ENCODE assay signal across 1 cellular context in the genomic region with DNA sequence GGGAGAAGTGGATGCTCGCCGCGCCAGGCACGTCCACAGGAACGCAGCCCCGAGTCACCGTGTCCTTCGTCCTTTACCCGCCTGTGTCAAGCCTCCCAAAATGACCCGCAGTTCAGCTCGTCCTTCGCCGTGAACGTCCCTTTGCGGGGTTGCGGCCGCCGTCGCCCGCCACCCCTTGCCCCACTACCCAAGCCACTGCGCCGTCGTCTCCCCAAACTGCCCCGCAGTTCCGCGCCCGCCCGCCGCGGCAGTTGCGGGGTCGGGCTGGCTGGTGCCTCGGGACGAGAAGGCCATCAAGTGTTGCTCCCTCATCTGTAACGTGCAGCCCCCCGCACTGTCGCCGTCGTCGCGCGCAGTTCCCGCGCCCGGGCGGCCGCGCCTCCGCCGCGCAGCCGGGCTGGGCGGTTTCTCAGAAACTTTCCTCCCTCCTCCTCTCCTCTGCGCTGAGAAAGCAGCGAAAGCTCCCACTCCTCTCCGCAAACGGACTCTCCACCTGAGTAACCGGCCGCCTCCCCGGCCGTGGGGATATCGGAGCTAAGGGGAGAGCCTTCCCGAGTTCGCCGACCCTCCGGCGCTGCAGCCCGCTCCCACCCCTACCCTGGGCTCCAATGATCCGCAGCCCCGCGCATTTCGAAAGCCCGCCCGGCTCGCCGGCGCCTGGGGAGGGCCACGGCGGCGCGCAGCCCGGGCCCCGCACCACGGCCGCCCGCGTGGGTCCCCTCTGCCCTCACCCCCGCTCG.
TF ChIP-seq lines count a peak whose summit lies in the region.

No MANE protein-coding gene starts in this region.

TF ChIP-seq in HepG2, 621 proteins besides CTCF, POLR2A, EP300 and RAD21 (continued from another document and continues in another):
- TF ChIP-seq, protein P1, sequence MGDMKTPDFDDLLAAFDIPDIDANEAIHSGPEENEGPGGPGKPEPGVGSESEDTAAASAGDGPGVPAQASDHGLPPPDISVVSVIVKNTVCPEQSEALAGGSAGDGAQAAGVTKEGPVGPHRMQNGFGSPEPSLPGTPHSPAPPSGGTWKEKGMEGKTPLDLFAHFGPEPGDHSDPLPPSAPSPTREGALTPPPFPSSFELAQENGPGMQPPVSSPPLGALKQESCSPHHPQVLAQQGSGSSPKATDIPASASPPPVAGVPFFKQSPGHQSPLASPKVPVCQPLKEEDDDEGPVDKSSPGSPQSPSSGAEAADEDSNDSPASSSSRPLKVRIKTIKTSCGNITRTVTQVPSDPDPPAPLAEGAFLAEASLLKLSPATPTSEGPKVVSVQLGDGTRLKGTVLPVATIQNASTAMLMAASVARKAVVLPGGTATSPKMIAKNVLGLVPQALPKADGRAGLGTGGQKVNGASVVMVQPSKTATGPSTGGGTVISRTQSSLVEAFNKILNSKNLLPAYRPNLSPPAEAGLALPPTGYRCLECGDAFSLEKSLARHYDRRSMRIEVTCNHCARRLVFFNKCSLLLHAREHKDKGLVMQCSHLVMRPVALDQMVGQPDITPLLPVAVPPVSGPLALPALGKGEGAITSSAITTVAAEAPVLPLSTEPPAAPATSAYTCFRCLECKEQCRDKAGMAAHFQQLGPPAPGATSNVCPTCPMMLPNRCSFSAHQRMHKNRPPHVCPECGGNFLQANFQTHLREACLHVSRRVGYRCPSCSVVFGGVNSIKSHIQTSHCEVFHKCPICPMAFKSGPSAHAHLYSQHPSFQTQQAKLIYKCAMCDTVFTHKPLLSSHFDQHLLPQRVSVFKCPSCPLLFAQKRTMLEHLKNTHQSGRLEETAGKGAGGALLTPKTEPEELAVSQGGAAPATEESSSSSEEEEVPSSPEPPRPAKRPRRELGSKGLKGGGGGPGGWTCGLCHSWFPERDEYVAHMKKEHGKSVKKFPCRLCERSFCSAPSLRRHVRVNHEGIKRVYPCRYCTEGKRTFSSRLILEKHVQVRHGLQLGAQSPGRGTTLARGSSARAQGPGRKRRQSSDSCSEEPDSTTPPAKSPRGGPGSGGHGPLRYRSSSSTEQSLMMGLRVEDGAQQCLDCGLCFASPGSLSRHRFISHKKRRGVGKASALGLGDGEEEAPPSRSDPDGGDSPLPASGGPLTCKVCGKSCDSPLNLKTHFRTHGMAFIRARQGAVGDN (CRISPR knock-in tag; IDR thresholded peaks at IDR 0.05): peak; percentile 86
- no peak for TF ChIP-seq ZSCAN20 (CRISPR knock-in tag; IDR thresholded peaks at IDR 0.05; ENCODE audit: borderline replicate concordance)
- TF ChIP-seq BORCS8-MEF2B (CRISPR knock-in tag; IDR thresholded peaks at IDR 0.05): peak; percentile 52; the same call in 1 of the 2 replicates
- TF ChIP-seq, protein P2, sequence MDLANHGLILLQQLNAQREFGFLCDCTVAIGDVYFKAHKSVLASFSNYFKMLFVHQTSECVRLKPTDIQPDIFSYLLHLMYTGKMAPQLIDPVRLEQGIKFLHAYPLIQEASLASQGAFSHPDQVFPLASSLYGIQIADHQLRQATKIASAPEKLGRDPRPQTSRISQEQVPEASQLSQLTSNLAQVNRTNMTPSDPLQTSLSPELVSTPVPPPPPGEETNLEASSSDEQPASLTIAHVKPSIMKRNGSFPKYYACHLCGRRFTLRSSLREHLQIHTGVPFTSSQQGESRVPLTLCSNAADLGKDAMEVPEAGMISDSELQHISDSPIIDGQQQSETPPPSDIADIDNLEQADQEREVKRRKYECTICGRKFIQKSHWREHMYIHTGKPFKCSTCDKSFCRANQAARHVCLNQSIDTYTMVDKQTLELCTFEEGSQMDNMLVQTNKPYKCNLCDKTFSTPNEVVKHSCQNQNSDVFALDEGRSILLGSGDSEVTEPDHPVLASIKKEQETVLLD (CRISPR knock-in tag; IDR thresholded peaks at IDR 0.05; ENCODE audit: low read depth): no peak
- TF ChIP-seq CREBL2 (CRISPR knock-in tag; IDR thresholded peaks at IDR 0.05; ENCODE audit: borderline replicate concordance): no peak
- no peak for TF ChIP-seq ZNF549 (CRISPR knock-in tag; IDR thresholded peaks at IDR 0.05)
- TF ChIP-seq KAT7 (CRISPR knock-in tag; IDR thresholded peaks at IDR 0.05; ENCODE audit: borderline replicate concordance): peak; percentile 95; the same call in 1 of the 2 replicates
- TF ChIP-seq ZNF703 (CRISPR knock-in tag; IDR thresholded peaks at IDR 0.05; ENCODE audit: borderline replicate concordance): no peak
- TF ChIP-seq, protein P3, sequence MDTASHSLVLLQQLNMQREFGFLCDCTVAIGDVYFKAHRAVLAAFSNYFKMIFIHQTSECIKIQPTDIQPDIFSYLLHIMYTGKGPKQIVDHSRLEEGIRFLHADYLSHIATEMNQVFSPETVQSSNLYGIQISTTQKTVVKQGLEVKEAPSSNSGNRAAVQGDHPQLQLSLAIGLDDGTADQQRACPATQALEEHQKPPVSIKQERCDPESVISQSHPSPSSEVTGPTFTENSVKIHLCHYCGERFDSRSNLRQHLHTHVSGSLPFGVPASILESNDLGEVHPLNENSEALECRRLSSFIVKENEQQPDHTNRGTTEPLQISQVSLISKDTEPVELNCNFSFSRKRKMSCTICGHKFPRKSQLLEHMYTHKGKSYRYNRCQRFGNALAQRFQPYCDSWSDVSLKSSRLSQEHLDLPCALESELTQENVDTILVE (CRISPR knock-in tag; IDR thresholded peaks at IDR 0.05): no peak
- no peak for TF ChIP-seq CBX1 (IDR thresholded peaks at IDR 0.05; ENCODE audit: low read depth)
- no peak for TF ChIP-seq ZFP41 (CRISPR knock-in tag; IDR thresholded peaks at IDR 0.05; ENCODE audit: borderline replicate concordance)
- TF ChIP-seq SSRP1 (CRISPR knock-in tag; IDR thresholded peaks at IDR 0.05): no peak
- peak; percentile 54 for TF ChIP-seq ZBTB14 (CRISPR knock-in tag; IDR thresholded peaks at IDR 0.05)
- peak; percentile 40; the same call in 1 of the 2 replicates for TF ChIP-seq GMEB1 (CRISPR knock-in tag; IDR thresholded peaks at IDR 0.05; ENCODE audit: borderline replicate concordance)
- no peak for TF ChIP-seq ATF6 (CRISPR knock-in tag; conservative IDR thresholded peaks at IDR 0.05)
- TF ChIP-seq, protein P4, sequence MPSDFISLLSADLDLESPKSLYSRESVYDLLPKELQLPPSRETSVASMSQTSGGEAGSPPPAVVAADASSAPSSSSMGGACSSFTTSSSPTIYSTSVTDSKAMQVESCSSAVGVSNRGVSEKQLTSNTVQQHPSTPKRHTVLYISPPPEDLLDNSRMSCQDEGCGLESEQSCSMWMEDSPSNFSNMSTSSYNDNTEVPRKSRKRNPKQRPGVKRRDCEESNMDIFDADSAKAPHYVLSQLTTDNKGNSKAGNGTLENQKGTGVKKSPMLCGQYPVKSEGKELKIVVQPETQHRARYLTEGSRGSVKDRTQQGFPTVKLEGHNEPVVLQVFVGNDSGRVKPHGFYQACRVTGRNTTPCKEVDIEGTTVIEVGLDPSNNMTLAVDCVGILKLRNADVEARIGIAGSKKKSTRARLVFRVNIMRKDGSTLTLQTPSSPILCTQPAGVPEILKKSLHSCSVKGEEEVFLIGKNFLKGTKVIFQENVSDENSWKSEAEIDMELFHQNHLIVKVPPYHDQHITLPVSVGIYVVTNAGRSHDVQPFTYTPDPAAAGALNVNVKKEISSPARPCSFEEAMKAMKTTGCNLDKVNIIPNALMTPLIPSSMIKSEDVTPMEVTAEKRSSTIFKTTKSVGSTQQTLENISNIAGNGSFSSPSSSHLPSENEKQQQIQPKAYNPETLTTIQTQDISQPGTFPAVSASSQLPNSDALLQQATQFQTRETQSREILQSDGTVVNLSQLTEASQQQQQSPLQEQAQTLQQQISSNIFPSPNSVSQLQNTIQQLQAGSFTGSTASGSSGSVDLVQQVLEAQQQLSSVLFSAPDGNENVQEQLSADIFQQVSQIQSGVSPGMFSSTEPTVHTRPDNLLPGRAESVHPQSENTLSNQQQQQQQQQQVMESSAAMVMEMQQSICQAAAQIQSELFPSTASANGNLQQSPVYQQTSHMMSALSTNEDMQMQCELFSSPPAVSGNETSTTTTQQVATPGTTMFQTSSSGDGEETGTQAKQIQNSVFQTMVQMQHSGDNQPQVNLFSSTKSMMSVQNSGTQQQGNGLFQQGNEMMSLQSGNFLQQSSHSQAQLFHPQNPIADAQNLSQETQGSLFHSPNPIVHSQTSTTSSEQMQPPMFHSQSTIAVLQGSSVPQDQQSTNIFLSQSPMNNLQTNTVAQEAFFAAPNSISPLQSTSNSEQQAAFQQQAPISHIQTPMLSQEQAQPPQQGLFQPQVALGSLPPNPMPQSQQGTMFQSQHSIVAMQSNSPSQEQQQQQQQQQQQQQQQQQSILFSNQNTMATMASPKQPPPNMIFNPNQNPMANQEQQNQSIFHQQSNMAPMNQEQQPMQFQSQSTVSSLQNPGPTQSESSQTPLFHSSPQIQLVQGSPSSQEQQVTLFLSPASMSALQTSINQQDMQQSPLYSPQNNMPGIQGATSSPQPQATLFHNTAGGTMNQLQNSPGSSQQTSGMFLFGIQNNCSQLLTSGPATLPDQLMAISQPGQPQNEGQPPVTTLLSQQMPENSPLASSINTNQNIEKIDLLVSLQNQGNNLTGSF (CRISPR knock-in tag; IDR thresholded peaks at IDR 0.05): 0 out of 2 replicates have a peak, but pooled peaks have one; percentile 26
- TF ChIP-seq ZNF782 (CRISPR knock-in tag; IDR thresholded peaks at IDR 0.05; ENCODE audit: borderline replicate concordance): 0 out of 2 replicates have a peak, but pooled peaks have one; percentile 15
- 0 out of 2 replicates have a peak, but pooled peaks have one; percentile 28 for TF ChIP-seq ZIK1 (CRISPR knock-in tag; IDR thresholded peaks at IDR 0.05; ENCODE audit: borderline replicate concordance, low read depth)
- no peak for TF ChIP-seq ZNF329 (CRISPR knock-in tag; IDR thresholded peaks at IDR 0.05; ENCODE audit: low read depth)
- no peak for TF ChIP-seq HMGA1 (CRISPR knock-in tag; conservative IDR thresholded peaks at IDR 0.05)
- TF ChIP-seq CEBPB (IDR thresholded peaks at IDR 0.05; ENCODE audit: borderline replicate concordance, low read depth, low read length): no peak
- TF ChIP-seq ZNF816 (CRISPR knock-in tag; IDR thresholded peaks at IDR 0.05; ENCODE audit: borderline replicate concordance): no peak
- peak; percentile 69; the same call in 1 of the 2 replicates for TF ChIP-seq ZNF678 (CRISPR knock-in tag; IDR thresholded peaks at IDR 0.05)
- no peak for TF ChIP-seq CCAR2 (optimal IDR thresholded peaks at IDR 0.05; ENCODE audit: low read depth, low read length)
- TF ChIP-seq, protein P5, sequence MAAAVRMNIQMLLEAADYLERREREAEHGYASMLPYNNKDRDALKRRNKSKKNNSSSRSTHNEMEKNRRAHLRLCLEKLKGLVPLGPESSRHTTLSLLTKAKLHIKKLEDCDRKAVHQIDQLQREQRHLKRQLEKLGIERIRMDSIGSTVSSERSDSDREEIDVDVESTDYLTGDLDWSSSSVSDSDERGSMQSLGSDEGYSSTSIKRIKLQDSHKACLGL (CRISPR knock-in tag; IDR thresholded peaks at IDR 0.05): no peak
- TF ChIP-seq SRSF9 (IDR thresholded peaks at IDR 0.05; ENCODE audit: borderline replicate concordance, insufficient read depth, low read depth, low read length, poor library complexity, severe bottlenecking): no peak
- 0 out of 2 replicates have a peak, but pooled peaks have one; percentile 83 for TF ChIP-seq ZNF234 (CRISPR knock-in tag; conservative IDR thresholded peaks at IDR 0.05)
- no peak for TF ChIP-seq ERF (CRISPR knock-in tag; IDR thresholded peaks at IDR 0.05)
- no peak for TF ChIP-seq CENPT (CRISPR knock-in tag; IDR thresholded peaks at IDR 0.05; ENCODE audit: low read depth)
- TF ChIP-seq ZSCAN21 (CRISPR knock-in tag; IDR thresholded peaks at IDR 0.05; ENCODE audit: borderline replicate concordance): peak; percentile 24; the same call in 1 of the 2 replicates
- TF ChIP-seq ZNF567 (CRISPR knock-in tag; IDR thresholded peaks at IDR 0.05; ENCODE audit: borderline replicate concordance): no peak
- TF ChIP-seq ASH2L (IDR thresholded peaks at IDR 0.05; ENCODE audit: insufficient read length, low read depth, low read length): peak; percentile 72
- TF ChIP-seq KLF13 (CRISPR knock-in tag; IDR thresholded peaks at IDR 0.05): no peak
